In the genomic region with DNA sequence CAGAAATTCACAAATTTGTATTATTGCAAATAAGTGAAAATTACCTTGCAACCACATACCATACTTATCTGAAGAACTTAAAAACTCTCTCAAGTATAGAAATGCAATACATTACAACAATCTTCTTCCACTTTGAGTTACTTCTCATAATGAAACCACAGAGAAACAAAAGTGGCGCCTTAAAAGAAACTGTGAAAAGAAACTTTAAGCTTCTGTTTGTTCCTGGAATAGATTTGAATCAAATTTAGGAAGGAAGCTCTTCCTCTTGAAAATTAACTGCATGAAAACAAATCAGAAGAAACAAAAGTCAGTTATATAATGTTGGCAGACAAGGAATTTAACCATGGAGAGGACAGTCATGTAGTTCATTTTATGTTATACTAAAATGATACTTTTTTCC, we compare ENCODE assay signal across 8 cellular contexts. TPM values are rescaled to one million over a fixed set of nuclear protein-coding genes. Genes with fewer than 3 reads are reported as not detected.
DNase-seq lines count a peak whose midpoint lies in the region; ATAC-seq and TF ChIP-seq lines count a peak whose summit lies in the region.

No MANE protein-coding gene starts in this region.

- no peaks in the 10 kb centered on the region for H3K27me3 Mint-ChIP-seq in activated naive CD8-positive, alpha-beta T cell
- peaks cover 1% of the 10 kb centered on the region for H3K27me3 Mint-ChIP-seq in osteocyte (ENCODE audit: unreplicated experiment)

- peaks cover 7% of the 10 kb centered on the region for H3K36me3 Mint-ChIP-seq in activated naive CD8-positive, alpha-beta T cell
- no peaks in the 10 kb centered on the region for H3K36me3 Mint-ChIP-seq in osteocyte (ENCODE audit: unreplicated experiment)

- H3K4me1 Mint-ChIP-seq in activated naive CD8-positive, alpha-beta T cell (ENCODE audit: low read depth), result peaks cover 77% of the 10 kb centered on the region
- no peaks in the 10 kb centered on the region for H3K4me1 Mint-ChIP-seq in osteocyte (ENCODE audit: unreplicated experiment)

- no peak for TF ChIP-seq CTCF in osteocyte (IDR thresholded peaks at IDR 0.05)

- H3K4me3 Mint-ChIP-seq in activated naive CD8-positive, alpha-beta T cell, result peak overlapping the region; percentile 72
- no peak overlapping the region for H3K4me3 Mint-ChIP-seq in osteocyte (ENCODE audit: unreplicated experiment)

- peak; percentile 58 for DNase-seq in CD1c-positive myeloid dendritic cell (ENCODE audit: extremely low spot score)
- DNase-seq in stimulated activated CD4-positive, alpha-beta T cell treated with anti-CD3 and anti-CD28 coated beads, Interleukin-4, amount 100 ng/mL, for 1 hour, result no peak
- DNase-seq in osteocyte (ENCODE audit: extremely low spot score, unreplicated experiment), result no peak
- DNase-seq in NCI-H2227 treated with DMSO at 0.1 percent for 48 hours (lab: John Stamatoyannopoulos, UW), result no peak
- no peak for DNase-seq in stimulated activated CD4-positive, alpha-beta T cell treated with anti-CD3 and anti-CD28 coated beads, Interleukin-2, amount 100 ng/mL, for 48 hours

- ATAC-seq in GM19328 (IDR thresholded peaks at IDR 0.05; ENCODE audit: unreplicated experiment) (peak; percentile 59), HG03139 (IDR thresholded peaks at IDR 0.05; ENCODE audit: unreplicated experiment) (peak; percentile 43)

- peak overlapping the region; percentile 78 for H3K27ac Mint-ChIP-seq in activated naive CD8-positive, alpha-beta T cell
- H3K27ac Mint-ChIP-seq in osteocyte (ENCODE audit: unreplicated experiment), result no peak overlapping the region

- no peaks in the 10 kb centered on the region for H3K9me3 Mint-ChIP-seq in activated naive CD8-positive, alpha-beta T cell (ENCODE audit: low read depth)
- no peaks in the 10 kb centered on the region for H3K9me3 Mint-ChIP-seq in osteocyte (ENCODE audit: unreplicated experiment)

RNA-seq across cellular contexts. Expression of gene TNFSF10, which starts 57.5 kb away (rescaled TPM):
- total RNA-seq in osteocyte, result not detected in 2 replicates
